ENCODE assay signal across 21 cellular contexts in genomic region chr15:87748483-87748882, GRCh38.
"Had no signal": no experiment of that assay in that cellular context is flagged by ENCODE, and none has a peak within 500 bp of the region (broad histone marks: within the 10 kb centered on the region; RNA-seq: fewer than 3 reads in every experiment).

No MANE protein-coding gene starts in this region.

- H3K27me3 ChIP-seq: dorsolateral prefrontal cortex, esophagus muscularis mucosa, gastroesophageal sphincter, heart left ventricle, hepatocyte, left lung had no signal

- H3K9me3 ChIP-seq: esophagus muscularis mucosa, gastroesophageal sphincter, heart left ventricle, left lung, lower lobe of right lung, mucosa of descending colon had no signal

- DNase-seq: dermis blood vessel endothelial cell; dorsolateral prefrontal cortex; effector CD4-positive, alpha-beta T cell; effector memory CD4-positive, alpha-beta T cell; foreskin keratinocyte; heart left ventricle; hypothalamus; immature natural killer cell; left cardiac atrium; left lung; left ventricle myocardium superior; lower lobe of right lung; mesenchymal stem cell; mucosa of descending colon; naive B cell had no signal

- H3K27ac ChIP-seq: coronary artery, dorsolateral prefrontal cortex, esophagus muscularis mucosa, foreskin keratinocyte, gastroesophageal sphincter, heart left ventricle, hepatocyte, left lung, lower lobe of right lung had no signal

- FAIRE-seq: endothelial cell of umbilical vein, keratinocyte had no signal

- ATAC-seq: foreskin keratinocyte, gastroesophageal sphincter, heart left ventricle, left cardiac atrium, left lung, left ventricle myocardium superior, lower lobe of right lung, mucosa of descending colon had no signal

- H2AFZ ChIP-seq: hepatocyte had no signal

- H3K36me3 ChIP-seq: esophagus muscularis mucosa, gastroesophageal sphincter, heart left ventricle, left lung, lower lobe of right lung had no signal

- H3K4me2 ChIP-seq: hepatocyte had no signal

- H3K4me3 ChIP-seq: coronary artery, dorsolateral prefrontal cortex, esophagus muscularis mucosa, gastroesophageal sphincter, heart left ventricle, hepatocyte, left lung, lower lobe of right lung, mucosa of descending colon had no signal

- H3K79me2 ChIP-seq: hepatocyte had no signal
